In genomic region chr3:139634236-139634635, GRCh38 we compare ENCODE assay signal across 15 cellular contexts. TPM values are rescaled to one million over a fixed set of nuclear protein-coding genes. Genes with fewer than 3 reads are reported as not detected.
DNase-seq lines count a peak whose midpoint lies in the region; TF ChIP-seq lines count a peak whose summit lies in the region.
"Had no signal": no experiment of that assay in that cellular context is flagged by ENCODE, and none has a peak within 500 bp of the region (broad histone marks: within the 10 kb centered on the region; RNA-seq: fewer than 3 reads in every experiment).

No MANE protein-coding gene starts in this region.

- H3K27me3 ChIP-seq in trophoblast cell (ENCODE audit: insufficient read depth, low read length), result no peaks in the 10 kb centered on the region
- H3K27me3 ChIP-seq: BE2C had no signal

- no peak overlapping the region for H3K27ac Mint-ChIP-seq in type B pancreatic cell
- H3K27ac Mint-ChIP-seq: CD4-positive, alpha-beta memory T cell had no signal

- no peak overlapping the region for H3K4me2 ChIP-seq in trophoblast cell (ENCODE audit: low read length)
- H3K4me2 ChIP-seq: A549 had no signal

- H3K4me3 Mint-ChIP-seq in type B pancreatic cell, result peak overlapping the region; percentile 1
- H3K4me3 Mint-ChIP-seq: CD4-positive, alpha-beta memory T cell had no signal

- H2AFZ ChIP-seq in trophoblast cell (ENCODE audit: insufficient read depth, low read length, poor library complexity), result no peak overlapping the region
- H2AFZ ChIP-seq: GM23248 had no signal

- peaks cover 4% of the 10 kb centered on the region for H3K36me3 Mint-ChIP-seq in type B pancreatic cell

- H3K4ac ChIP-seq in trophoblast cell (ENCODE audit: low read depth, low read length), result no peak overlapping the region

- DNase-seq in RPMI7951 (ENCODE audit: low read depth) (peak; percentile 5), astrocyte of the hippocampus (ENCODE audit: low read depth, low spot score) (peak; percentile 15), fibroblast of villous mesenchyme (ENCODE audit: low read depth) (peak; percentile 58), type B pancreatic cell (ENCODE audit: extremely low spot score, unreplicated experiment) (no peak), ureter (ENCODE audit: low spot score) (no peak), trophoblast cell (no peak), DMS114 treated with DMSO at 0.1 percent for 48 hours (lab: John Stamatoyannopoulos, UW; ENCODE audit: unreplicated experiment) (no peak)
- DNase-seq: BE2C; CD4-positive, alpha-beta memory T cell; GM23248 had no signal

- H2AK5ac ChIP-seq in trophoblast cell (ENCODE audit: low read length), result no peak overlapping the region

- H3K36me3 ChIP-seq in trophoblast cell (ENCODE audit: control insufficient read depth in 1 of 2, insufficient read depth in 2 of 2, low read length in 2 of 2), result no peaks in the 10 kb centered on the region
- H3K36me3 ChIP-seq: BE2C had no signal

- no peak overlapping the region for H4K8ac ChIP-seq in trophoblast cell (ENCODE audit: low read depth, low read length)

- no peaks in the 10 kb centered on the region for H3K79me1 ChIP-seq in trophoblast cell (ENCODE audit: low read length)

- H3K9ac ChIP-seq in trophoblast cell (ENCODE audit: low read length), result no peak overlapping the region
- H3K9ac ChIP-seq: GM23248 had no signal

- H3K4me1 Mint-ChIP-seq in type B pancreatic cell (ENCODE audit: unreplicated experiment), result peaks cover 23% of the 10 kb centered on the region
- H3K4me1 Mint-ChIP-seq: CD4-positive, alpha-beta memory T cell had no signal

- no peak for TF ChIP-seq CTCF in fibroblast of villous mesenchyme (IDR thresholded peaks at IDR 0.05; ENCODE audit: insufficient read depth, low read depth, low read length)
- no peak for TF ChIP-seq CTCF in type B pancreatic cell (conservative IDR thresholded peaks at IDR 0.05)

- H4K12ac ChIP-seq in trophoblast cell (ENCODE audit: low read depth, low read length), result no peak overlapping the region

- H3K14ac ChIP-seq in trophoblast cell (ENCODE audit: low read length), result no peak overlapping the region

- H3K23ac ChIP-seq in trophoblast cell (ENCODE audit: low read length), result no peak overlapping the region

- no peak overlapping the region for H3K4me3 ChIP-seq in fibroblast of villous mesenchyme (ENCODE audit: low read depth, low read length)
- no peak overlapping the region for H3K4me3 ChIP-seq in trophoblast cell (ENCODE audit: low read depth, low read length)
- H3K4me3 ChIP-seq: A549, GM12878, GM23248 had no signal

- no peak overlapping the region for H3K18ac ChIP-seq in trophoblast cell (ENCODE audit: low read length)

- no peaks in the 10 kb centered on the region for H3K9me3 Mint-ChIP-seq in type B pancreatic cell

- no peaks in the 10 kb centered on the region for H3K27me3 Mint-ChIP-seq in type B pancreatic cell
- H3K27me3 Mint-ChIP-seq: CD4-positive, alpha-beta memory T cell had no signal

- no peak overlapping the region for H2BK120ac ChIP-seq in trophoblast cell (ENCODE audit: insufficient read depth, low read length, poor library complexity)

- WGBS in trophoblast cell (ENCODE audit: extremely low coverage, insufficient coverage, insufficient read length), result no CpG with 5 or more reads among the region's 12 CpGs

- H3K27ac ChIP-seq in trophoblast cell (ENCODE audit: low read depth, low read length), result no peak overlapping the region
- H3K27ac ChIP-seq: A549, C4-2B, GM23248, HL-60 had no signal

- H4K91ac ChIP-seq in trophoblast cell (ENCODE audit: low read depth, low read length), result no peak overlapping the region

- H3K4me1 ChIP-seq in trophoblast cell (ENCODE audit: control insufficient read depth in 1 of 2, insufficient read depth in 2 of 2, low read length in 2 of 2), result no peaks in the 10 kb centered on the region
- H3K4me1 ChIP-seq: A549, BE2C had no signal

- no peak overlapping the region for H2BK12ac ChIP-seq in trophoblast cell (ENCODE audit: low read length)

- no peak overlapping the region for H2BK5ac ChIP-seq in trophoblast cell (ENCODE audit: low read depth, low read length, poor library complexity)

- H3K9me3 ChIP-seq in trophoblast cell (ENCODE audit: insufficient read depth, low read depth, low read length), result no peaks in the 10 kb centered on the region
- H3K9me3 ChIP-seq: A549, BE2C had no signal

- no peaks in the 10 kb centered on the region for H3K79me2 ChIP-seq in trophoblast cell (ENCODE audit: control insufficient read depth, insufficient read depth, low read length, poor library complexity)

RNA-seq across cellular contexts. Expression of gene NMNAT3, which starts 43.5 kb away (rescaled TPM):
- total RNA-seq in RPMI7951 (2014; rRNA removed; shearing (Covaris generic)), result 0.29 and 1.9 TPM in 2 replicates
- total RNA-seq in fibroblast of villous mesenchyme (0.64 and 0.86 TPM in 2 replicates), type B pancreatic cell (ENCODE audit: low replicate concordance) (7.1 and 9.1 TPM in 2 replicates), ureter (9.4 TPM)
- 0.08 and 0.19 TPM in 2 replicates for polyA plus RNA-seq in trophoblast cell (2013)
- total RNA-seq: G401, GM23248 had no signal
- polyA plus RNA-seq: GM23248 had no signal

Comparison
In these comparisons a context has a peak if more than half of its experiments do, and no peak if none do; other contexts are left out.
1. DNase-seq: peak in RPMI7951 (single experiment), astrocyte of the hippocampus (single experiment) and fibroblast of villous mesenchyme (single experiment); none in type B pancreatic cell (single experiment), ureter (single experiment), trophoblast cell (0 of 2) and DMS114 treated with DMSO at 0.1 percent for 48 hours (single experiment).